In the genomic region with DNA sequence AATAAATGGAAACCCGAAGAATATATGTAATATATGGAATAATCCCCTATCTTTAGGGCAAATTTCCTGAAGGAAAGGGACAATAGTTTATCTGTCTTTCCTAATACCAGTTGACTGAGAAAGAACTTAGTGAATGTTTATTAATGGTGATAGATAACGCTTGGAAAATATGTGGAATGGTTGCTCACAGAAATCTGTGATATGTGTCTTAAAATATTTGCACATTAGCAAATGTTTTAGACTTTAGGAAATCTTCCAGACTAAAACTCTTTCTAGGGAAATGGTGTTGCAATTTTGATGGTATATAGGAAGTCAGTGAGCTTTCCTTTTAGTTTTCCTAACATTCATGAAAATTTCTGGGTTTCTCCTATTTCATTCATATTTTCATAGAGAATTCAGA, we compare ENCODE assay signal across 31 cellular contexts.
"Had no signal": no experiment of that assay in that cellular context is flagged by ENCODE, and none has a peak within 500 bp of the region (broad histone marks: within the 10 kb centered on the region; RNA-seq: fewer than 3 reads in every experiment).

No MANE protein-coding gene starts in this region.

- DNase-seq: activated B cell treated with CpG ODN at 0.5 μM for 24 hours; activated CD4-positive, alpha-beta memory T cell treated with anti-CD3 and anti-CD28 coated beads for 36 hours; activated CD4-positive, alpha-beta T cell treated with anti-CD3 and anti-CD28 coated beads for 48 hours; activated CD4-positive, alpha-beta T cell treated with anti-CD3 and anti-CD28 coated beads, Interleukin-2, amount 50 U/mL, for 1 hour; activated CD8-positive, alpha-beta memory T cell treated with anti-CD3 and anti-CD28 coated beads, Interleukin-2, amount 50 U/mL, for 48 hours; activated gamma-delta T cell; activated naive CD4-positive, alpha-beta T cell; activated naive CD4-positive, alpha-beta T cell treated with anti-CD3 and anti-CD28 coated beads, Interleukin-2, amount 10 ng/mL, durations not matched to agents 7 days and 5 days; activated naive CD8-positive, alpha-beta T cell treated with anti-CD3 and anti-CD28 coated beads, Interleukin-2, amount 10 ng/mL, durations not matched to agents 7 days and 5 days; activated T-cell treated with anti-CD3 and anti-CD28 coated beads for 4 hours; activated T-cell treated with anti-CD3 and anti-CD28 coated beads, Interleukin-2, amount 50 U/mL, for 24 hours; activated T-cell treated with anti-CD3 and anti-CD28 coated beads, Interleukin-2, amount 50 U/mL, for 72 hours; amygdala; aorta; central memory CD4-positive, alpha-beta T cell; cerebellar nuclear complex; colonic mucosa; effector CD8-positive, alpha-beta T cell; esophagus squamous epithelium; foreskin fibroblast; head of caudate nucleus; T-helper 1 cell; T-helper 17 cell; T1000; WERI-Rb-1 had no signal

- H3K36me3 Mint-ChIP-seq: activated CD4-positive, alpha-beta memory T cell treated with anti-CD3 and anti-CD28 coated beads for 36 hours; activated naive CD4-positive, alpha-beta T cell treated with anti-CD3 and anti-CD28 coated beads, Interleukin-2, amount 10 ng/mL, durations not matched to agents 7 days and 5 days; activated naive CD4-positive, alpha-beta T cell treated with anti-CD3 and anti-CD28 coated beads, Interleukin-2, amount 50 U/mL, for 72 hours; activated naive CD8-positive, alpha-beta T cell treated with anti-CD3 and anti-CD28 coated beads, Interleukin-2, amount 10 ng/mL, durations not matched to agents 7 days and 5 days had no signal

- H3K4me3 Mint-ChIP-seq: activated B cell treated with CpG ODN at 0.5 μM for 24 hours; activated CD4-positive, alpha-beta memory T cell treated with anti-CD3 and anti-CD28 coated beads for 36 hours; activated naive CD4-positive, alpha-beta T cell treated with anti-CD3 and anti-CD28 coated beads, Interleukin-2, amount 10 ng/mL, durations not matched to agents 7 days and 5 days; activated naive CD8-positive, alpha-beta T cell treated with anti-CD3 and anti-CD28 coated beads, Interleukin-2, amount 10 ng/mL, durations not matched to agents 7 days and 5 days; activated T-cell treated with anti-CD3 and anti-CD28 coated beads, Interleukin-2, amount 50 U/mL, for 24 hours; activated T-cell treated with anti-CD3 and anti-CD28 coated beads, Interleukin-2, amount 50 U/mL, for 72 hours; T-helper 17 cell; T-helper 2 cell treated with Interferon-gamma antibody and Interleukin-4, amounts not matched to agents 5 μg/mL and 100 μg/mL, for 36 hours had no signal

- H3K27ac Mint-ChIP-seq: activated B cell treated with CpG ODN at 0.5 μM for 24 hours; activated CD4-positive, alpha-beta memory T cell treated with anti-CD3 and anti-CD28 coated beads for 36 hours; activated naive CD4-positive, alpha-beta T cell treated with anti-CD3 and anti-CD28 coated beads, Interleukin-2, amount 10 ng/mL, durations not matched to agents 7 days and 5 days; activated naive CD4-positive, alpha-beta T cell treated with anti-CD3 and anti-CD28 coated beads, Interleukin-2, amount 50 U/mL, for 72 hours; activated naive CD8-positive, alpha-beta T cell treated with anti-CD3 and anti-CD28 coated beads, Interleukin-2, amount 10 ng/mL, durations not matched to agents 7 days and 5 days; activated T-cell treated with anti-CD3 and anti-CD28 coated beads, Interleukin-2, amount 50 U/mL, for 24 hours; activated T-cell treated with anti-CD3 and anti-CD28 coated beads, Interleukin-2, amount 50 U/mL, for 72 hours; T-helper 17 cell; T-helper 2 cell treated with Interferon-gamma antibody and Interleukin-4, amounts not matched to agents 5 μg/mL and 100 μg/mL, for 36 hours had no signal

- H3K27me3 Mint-ChIP-seq: activated B cell treated with CpG ODN at 0.5 μM for 24 hours; activated naive CD4-positive, alpha-beta T cell treated with anti-CD3 and anti-CD28 coated beads, Interleukin-2, amount 10 ng/mL, durations not matched to agents 7 days and 5 days; activated T-cell treated with anti-CD3 and anti-CD28 coated beads, Interleukin-2, amount 50 U/mL, for 24 hours had no signal

- H3K4me3 ChIP-seq: body of pancreas, colonic mucosa, esophagus squamous epithelium had no signal

- H3K9me3 Mint-ChIP-seq: activated B cell treated with CpG ODN at 0.5 μM for 24 hours; activated CD4-positive, alpha-beta memory T cell treated with anti-CD3 and anti-CD28 coated beads for 36 hours; activated naive CD4-positive, alpha-beta T cell treated with anti-CD3 and anti-CD28 coated beads, Interleukin-2, amount 10 ng/mL, durations not matched to agents 7 days and 5 days; activated naive CD4-positive, alpha-beta T cell treated with anti-CD3 and anti-CD28 coated beads, Interleukin-2, amount 50 U/mL, for 72 hours; activated naive CD8-positive, alpha-beta T cell treated with anti-CD3 and anti-CD28 coated beads, Interleukin-2, amount 10 ng/mL, durations not matched to agents 7 days and 5 days; activated T-cell treated with anti-CD3 and anti-CD28 coated beads, Interleukin-2, amount 50 U/mL, for 24 hours; activated T-cell treated with anti-CD3 and anti-CD28 coated beads, Interleukin-2, amount 50 U/mL, for 72 hours; T-helper 2 cell treated with Interferon-gamma antibody and Interleukin-4, amounts not matched to agents 5 μg/mL and 100 μg/mL, for 36 hours had no signal

- FAIRE-seq: endometrium, endothelial cell of umbilical vein, frontal cortex had no signal
